17 cellular contexts compared by ENCODE assay signal in the genomic region with DNA sequence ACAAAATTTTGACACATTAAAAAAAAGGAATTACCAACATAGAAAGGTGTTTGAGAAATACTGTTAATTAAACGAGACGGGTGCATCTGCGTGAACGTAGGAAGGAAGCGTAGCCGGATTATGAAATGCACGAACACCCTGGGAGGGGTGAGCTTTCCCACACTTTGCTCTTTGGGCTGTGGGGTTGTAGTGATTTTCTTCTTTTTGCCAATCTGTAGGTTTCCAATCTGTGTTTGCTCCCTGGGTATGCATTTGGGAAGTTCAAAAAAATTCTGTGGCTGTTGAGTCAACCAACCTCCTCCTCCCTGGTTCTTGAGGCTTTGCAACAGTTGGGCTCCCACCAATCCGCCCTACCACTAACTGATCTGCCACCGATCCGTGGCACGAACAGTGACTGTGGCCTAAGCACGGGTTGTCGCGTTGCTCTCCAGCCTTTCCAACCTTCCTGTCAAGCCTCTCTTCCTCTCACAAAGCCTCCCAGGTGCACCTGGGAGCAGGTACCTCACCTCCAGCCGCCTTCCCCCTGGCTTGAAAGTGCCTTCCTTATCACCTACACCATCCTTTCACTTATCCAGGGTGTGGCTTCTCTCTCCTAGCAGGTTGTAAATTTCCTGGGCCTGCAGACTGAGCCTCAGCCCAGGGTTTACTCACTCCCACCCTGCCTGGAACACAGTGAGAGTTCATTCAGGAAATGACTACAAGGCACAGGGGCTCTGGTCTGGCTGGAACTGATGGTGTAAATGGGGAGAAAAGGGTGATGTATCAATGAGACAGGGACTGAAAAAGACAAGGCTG. TPM values are rescaled to one million over a fixed set of nuclear protein-coding genes. Genes with fewer than 3 reads are reported as not detected.
A peak's percentile ranks its signal among the peaks of the same experiment; 100 is the strongest.
DNase-seq lines count a peak whose midpoint lies in the region; ATAC-seq, FAIRE-seq and TF ChIP-seq lines count a peak whose summit lies in the region.
"Had no signal": no experiment of that assay in that cellular context is flagged by ENCODE, and none has a peak within 500 bp of the region (broad histone marks: within the 10 kb centered on the region; RNA-seq: fewer than 3 reads in every experiment).

No MANE protein-coding gene starts in this region.

- H3K36me3 ChIP-seq in K562 (ENCODE audit: control insufficient read depth, insufficient read depth, low read length) (no peaks in the 10 kb centered on the region), mucosa of descending colon (ENCODE audit: low read depth) (no peaks in the 10 kb centered on the region), vagina (no peaks in the 10 kb centered on the region)
- H3K36me3 ChIP-seq: SJCRH30 had no signal

- H2AFZ ChIP-seq in K562 (ENCODE audit: low read depth, low read length), result no peak overlapping the region

- H3K4me3 Mint-ChIP-seq in type B pancreatic cell (no peak overlapping the region), endothelial cell (ENCODE audit: unreplicated experiment) (no peak overlapping the region)

- H3K4me2 ChIP-seq in K562 (ENCODE audit: insufficient read depth, low read length), result no peak overlapping the region

- TF ChIP-seq CTCF in K562 (IDR thresholded peaks at IDR 0.05 in 2 of 3, conservative IDR thresholded peaks at IDR 0.05 in 1 of 3; ENCODE audit: insufficient read depth in 2 of 3, low read depth in 1 of 3, low read length in 3 of 3) (no peak), mucosa of descending colon (IDR thresholded peaks at IDR 0.05) (no peak), type B pancreatic cell (conservative IDR thresholded peaks at IDR 0.05) (no peak), endothelial cell (IDR thresholded peaks at IDR 0.05; ENCODE audit: unreplicated experiment) (no peak), vagina (IDR thresholded peaks at IDR 0.05) (no peak)

- no peak overlapping the region for H3K27ac ChIP-seq in K562 (ENCODE audit: extremely low read depth, low read depth, low read length)
- no peak overlapping the region for H3K27ac ChIP-seq in vagina
- H3K27ac ChIP-seq: C4-2B, SJCRH30 had no signal

- 23% methylated on average over 9 of the region's 15 CpGs for WGBS in K562 (ENCODE audit: insufficient coverage, low coverage, missing lambda C conversion rate)

- in situ Hi-C loops in K562 (cut with MboI), result no loop called here

- peak; percentile 21 for DNase-seq in NOMO-1 treated with DMSO at 0.1 percent for 48 hours (lab: John Stamatoyannopoulos, UW; ENCODE audit: unreplicated experiment)
- no peak for DNase-seq in NOMO-1 treated with dmso at 0.1 percent for 144 hours (lab: John Stamatoyannopoulos, UW; ENCODE audit: unreplicated experiment)
- DNase-seq in K562 (ENCODE audit: extremely low read depth in 1 of 4, low spot score in 3 of 4), result no peak
- DNase-seq in mucosa of descending colon, result peak in 2 of 3 donors; percentile 61 to 62
- DNase-seq in type B pancreatic cell (ENCODE audit: extremely low spot score, unreplicated experiment), result no peak
- DNase-seq in endothelial cell (ENCODE audit: low spot score), result no peak
- DNase-seq in vagina (ENCODE audit: extremely low spot score in 2 of 2), result no peak
- DNase-seq in Right ventricle myocardium superior, result no peak
- DNase-seq: DMS53, NCI-H187 treated with DMSO at 0.1 percent for 48 hours, NCI-H2171 treated with DMSO at 0.1 percent for 48 hours, NCI-H774, SJCRH30 had no signal

- CTCF ChIA-PET in K562 (lab: Yijun Ruan, JAX; ENCODE audit: low intra/inter-chr PET ratio), result no interaction called here

- no peaks in the 10 kb centered on the region for H4K20me1 ChIP-seq in K562 (replicated peaks; ENCODE audit: control insufficient read depth, insufficient read depth, low read length)

- TF ChIP-seq RAD21 in K562 (CRISPR knock-in tag; conservative IDR thresholded peaks at IDR 0.05 in 1 of 2, IDR thresholded peaks at IDR 0.05 in 1 of 2), result no peak

- H3K9me1 ChIP-seq in K562 (ENCODE audit: control insufficient read depth, insufficient read depth, low read length), result no peaks in the 10 kb centered on the region

- no peak for TF ChIP-seq EP300 in K562 (IDR thresholded peaks at IDR 0.05; ENCODE audit: low read length)

- H3K27ac Mint-ChIP-seq in type B pancreatic cell (peak overlapping the region; percentile 33), endothelial cell (ENCODE audit: unreplicated experiment) (no peak overlapping the region)

- H3K27me3 Mint-ChIP-seq in type B pancreatic cell, result no peaks in the 10 kb centered on the region
- peaks cover 8% of the 10 kb centered on the region for H3K27me3 Mint-ChIP-seq in endothelial cell (ENCODE audit: unreplicated experiment)

- intact Hi-C loops in K562 (cut with micrococcal nuclease), result no loop called here
- intact Hi-C loops in mucosa of descending colon (cut with DNase I, micrococcal nuclease), result no loop called here
- intact Hi-C loops in vagina (cut with DNase I), result no loop called here
- intact Hi-C loops in Right ventricle myocardium superior (cut with DNase I), result no loop called here

- H3K4me1 Mint-ChIP-seq in type B pancreatic cell (ENCODE audit: unreplicated experiment), result peaks cover 13% of the 10 kb centered on the region
- H3K4me1 Mint-ChIP-seq in endothelial cell (ENCODE audit: unreplicated experiment), result no peaks in the 10 kb centered on the region

- H3K9me3 ChIP-seq in K562 (replicated peaks; ENCODE audit: control insufficient read depth, insufficient read depth, low read depth, low read length) (no peaks in the 10 kb centered on the region), mucosa of descending colon (no peaks in the 10 kb centered on the region), vagina (no peaks in the 10 kb centered on the region)
- H3K9me3 ChIP-seq: SJCRH30 had no signal

- H3K36me3 Mint-ChIP-seq in type B pancreatic cell (no peaks in the 10 kb centered on the region), endothelial cell (ENCODE audit: low read depth, unreplicated experiment) (no peaks in the 10 kb centered on the region)

- H3K27me3 ChIP-seq in K562 (ENCODE audit: control insufficient read depth in 2 of 2, insufficient read depth in 2 of 2, low read length in 2 of 2), result peaks cover 6 to 16% of the 10 kb centered on the region in 2 experiments; a peak in 4 of 5 replicates
- H3K27me3 ChIP-seq in vagina, result no peaks in the 10 kb centered on the region
- H3K27me3 ChIP-seq: SJCRH30 had no signal

- H3K4me3 ChIP-seq in K562 (no peak overlapping the region), mucosa of descending colon (no peak overlapping the region), vagina (no peak overlapping the region)
- H3K4me3 ChIP-seq: SJCRH30 had no signal

- H3K79me2 ChIP-seq in K562 (ENCODE audit: control insufficient read depth, insufficient read depth, low read length), result no peaks in the 10 kb centered on the region

- no TSS peak for BruUV-seq in K562 (replicated peaks; lab: Mats Ljungman, UMichigan)

- FAIRE-seq in K562 (lab: Jason Lieb, UNC), result peak; percentile 19
- FAIRE-seq: GM12891 had no signal

- no peaks in the 10 kb centered on the region; a peak in 1 of 5 replicates for H3K4me1 ChIP-seq in K562 (replicated peaks in 1 of 2; ENCODE audit: control insufficient read depth in 2 of 2, insufficient read depth in 2 of 2, low read length in 2 of 2)
- no peaks in the 10 kb centered on the region for H3K4me1 ChIP-seq in mucosa of descending colon (ENCODE audit: low read depth)
- peaks cover 22% of the 10 kb centered on the region for H3K4me1 ChIP-seq in vagina
- H3K4me1 ChIP-seq: SJCRH30 had no signal

- no peak for ATAC-seq in K562
- peak; percentile 93 for ATAC-seq in mucosa of descending colon
- no peak for ATAC-seq in Right ventricle myocardium superior (ENCODE audit: poor library complexity)
- ATAC-seq: HCT116 had no signal

- H3K9ac ChIP-seq in K562 (ENCODE audit: insufficient read depth in 1 of 2, low read depth in 2 of 2, low read length in 2 of 2), result peak overlapping the region in 1 of 2 experiments; percentile 45; a peak in 2 of 4 replicates

- TF ChIP-seq POLR2A in K562 (conservative IDR thresholded peaks at IDR 0.05) (no peak), vagina (IDR thresholded peaks at IDR 0.05) (no peak)

- POLR2A ChIA-PET in K562 (lab: Yijun Ruan, JAX), result no interaction called here

- H3K9me3 Mint-ChIP-seq in type B pancreatic cell, result no peaks in the 10 kb centered on the region
- no peaks in the 10 kb centered on the region for H3K9me3 Mint-ChIP-seq in endothelial cell (ENCODE audit: unreplicated experiment)

RNA-seq across cellular contexts. Expression of gene RTN4RL1, which starts 16.6 kb away (rescaled TPM):
- 0.30 TPM in 1 of 2 replicates, not detected in the other for total RNA-seq in K562 (2011; cell fraction: chromatin; rRNA removed; ENCODE audit: low replicate concordance)
- 0.13 and 0.50 TPM in 2 replicates for total RNA-seq in K562 (2011; cell fraction: nucleolus; rRNA removed)
- 0.07 TPM in 1 of 2 replicates, not detected in the other for total RNA-seq in K562 (2011; cell fraction: nucleoplasm; rRNA removed)
- total RNA-seq in K562 (2014; rRNA removed) (0.05 and 0.12 TPM in 2 replicates), K562 (2014; rRNA removed; fragmentation: Illumina TruSeq; extraction: Trizol) (not detected in 2 replicates), K562 (2015; rRNA removed; fragmentation: Illumina TruSeq; extraction: Trizol) (0.04 TPM in 2 replicates), K562 (2021) (0.04 and 0.07 TPM in 2 replicates), mucosa of descending colon (under 1 TPM; 0.14 to 0.47 (median 0.43) TPM), type B pancreatic cell (ENCODE audit: low replicate concordance) (1.7 and 1.9 TPM in 2 replicates), endothelial cell (ENCODE audit: unreplicated experiment) (not detected), vagina (3.7 TPM), Right ventricle myocardium superior (3.4 TPM)
- polyA plus RNA-seq in K562 (2011; rRNA removed) (0.06 and 0.58 TPM in 2 replicates), K562 (2014; fragmentation: Illumina TruSeq; extraction: Trizol) (not detected in 2 replicates), K562 (2014; fragmentation: Nextera tagmentation; extraction: Ambion mirVana) (not detected), K562 (2014; rRNA removed) (not detected in 2 replicates)
- polyA plus RNA-seq in K562 (2011; cell fraction: cytosol; rRNA removed), result 0.25 and 0.58 TPM in 2 replicates
- 0.09 and 0.24 TPM in 2 replicates for polyA plus RNA-seq in K562 (2011; cell fraction: nucleus; rRNA removed)
- polyA plus RNA-seq in K562 (2012), result 0.06 and 0.08 TPM in 2 replicates
- 0.27 TPM in 1 of 2 replicates, not detected in the other for polyA minus RNA-seq in K562 (2011; rRNA and poly(A)+ RNA removed)
- 0.82 TPM in 1 of 2 replicates, not detected in the other for polyA minus RNA-seq in K562 (2011; cell fraction: cytosol; rRNA and poly(A)+ RNA removed)
- polyA minus RNA-seq in K562 (2011; cell fraction: nucleus; rRNA and poly(A)+ RNA removed), result 0.13 and 0.33 TPM in 2 replicates
- total RNA-seq: HT-29 had no signal

RNA-seq across cellular contexts. Expression of gene DPH1, which starts 21.4 kb away (rescaled TPM):
- total RNA-seq in K562 (2011; cell fraction: chromatin; rRNA removed; ENCODE audit: low replicate concordance), result 67.2 and 189 TPM in 2 replicates
- total RNA-seq in K562 (2011; cell fraction: nucleolus; rRNA removed), result 122 and 130 TPM in 2 replicates
- total RNA-seq in K562 (2011; cell fraction: nucleoplasm; rRNA removed), result 90.6 and 92.5 TPM in 2 replicates
- total RNA-seq in K562 (2014; rRNA removed) (30.9 and 34.7 TPM in 2 replicates), K562 (2014; rRNA removed; fragmentation: Illumina TruSeq; extraction: Trizol) (19.3 and 19.7 TPM in 2 replicates), K562 (2015; rRNA removed; fragmentation: Illumina TruSeq; extraction: Trizol) (17.7 and 19.7 TPM in 2 replicates), K562 (2021) (33.0 and 40.6 TPM in 2 replicates), mucosa of descending colon (10 to 100 TPM; 33.1 to 43.7 (median 42.2) TPM), type B pancreatic cell (ENCODE audit: low replicate concordance) (41.5 and 57.1 TPM in 2 replicates), endothelial cell (ENCODE audit: unreplicated experiment) (27.1 TPM), vagina (43.0 TPM), Right ventricle myocardium superior (26.8 TPM)
- polyA plus RNA-seq in K562 (2011; rRNA removed) (20.2 and 39.1 TPM in 2 replicates), K562 (2014; fragmentation: Illumina TruSeq; extraction: Trizol) (28.7 and 31.0 TPM in 2 replicates), K562 (2014; fragmentation: Nextera tagmentation; extraction: Ambion mirVana) (under 1 TPM; 0.42 to 0.94 TPM), K562 (2014; rRNA removed) (30.1 and 30.5 TPM in 2 replicates)
- 35.7 and 48.3 TPM in 2 replicates for polyA plus RNA-seq in K562 (2011; cell fraction: cytosol; rRNA removed)
- 121 and 164 TPM in 2 replicates for polyA plus RNA-seq in K562 (2011; cell fraction: nucleus; rRNA removed)
- polyA plus RNA-seq in K562 (2012), result 23.5 and 23.7 TPM in 2 replicates
- polyA minus RNA-seq in K562 (2011; rRNA and poly(A)+ RNA removed), result 17.2 and 19.4 TPM in 2 replicates
- 27.1 and 28.2 TPM in 2 replicates for polyA minus RNA-seq in K562 (2011; cell fraction: cytosol; rRNA and poly(A)+ RNA removed)
- polyA minus RNA-seq in K562 (2011; cell fraction: nucleus; rRNA and poly(A)+ RNA removed), result 30.3 and 42.9 TPM in 2 replicates

RNA-seq across cellular contexts. Expression of gene OVCA2, which starts 33.3 kb away (rescaled TPM):
- 1.6 and 4.6 TPM in 2 replicates for total RNA-seq in K562 (2011; cell fraction: chromatin; rRNA removed; ENCODE audit: low replicate concordance)
- total RNA-seq in K562 (2011; cell fraction: nucleolus; rRNA removed), result 6.6 and 9.8 TPM in 2 replicates
- 0.69 and 4.2 TPM in 2 replicates for total RNA-seq in K562 (2011; cell fraction: nucleoplasm; rRNA removed)
- 21.6 and 23.7 TPM in 2 replicates for total RNA-seq in K562 (2014; rRNA removed)
- total RNA-seq in K562 (2014; rRNA removed; fragmentation: Illumina TruSeq; extraction: Trizol), result 9.7 and 12.2 TPM in 2 replicates
- 12.2 and 14.1 TPM in 2 replicates for total RNA-seq in K562 (2015; rRNA removed; fragmentation: Illumina TruSeq; extraction: Trizol)
- 15.6 and 21.1 TPM in 2 replicates for total RNA-seq in K562 (2021)
- 14.1 and 17.1 TPM in 2 replicates for polyA plus RNA-seq in K562 (2011; rRNA removed)
- polyA plus RNA-seq in K562 (2011; cell fraction: cytosol; rRNA removed), result 17.7 and 39.3 TPM in 2 replicates
- polyA plus RNA-seq in K562 (2011; cell fraction: nucleus; rRNA removed), result 5.4 and 6.8 TPM in 2 replicates
- 14.6 and 22.6 TPM in 2 replicates for polyA plus RNA-seq in K562 (2012)
- 14.1 and 18.2 TPM in 2 replicates for polyA plus RNA-seq in K562 (2014; fragmentation: Illumina TruSeq; extraction: Trizol)
- 1 to 10 TPM; 3.0 to 3.6 TPM for polyA plus RNA-seq in K562 (2014; fragmentation: Nextera tagmentation; extraction: Ambion mirVana)
- 19.7 and 23.4 TPM in 2 replicates for polyA plus RNA-seq in K562 (2014; rRNA removed)
- 6.3 and 8.5 TPM in 2 replicates for polyA minus RNA-seq in K562 (2011; rRNA and poly(A)+ RNA removed)
- polyA minus RNA-seq in K562 (2011; cell fraction: cytosol; rRNA and poly(A)+ RNA removed), result 7.6 and 8.9 TPM in 2 replicates
- 1.1 and 1.6 TPM in 2 replicates for polyA minus RNA-seq in K562 (2011; cell fraction: nucleus; rRNA and poly(A)+ RNA removed)
- 10 to 100 TPM; 25.3 to 35.5 (median 33.0) TPM for total RNA-seq in mucosa of descending colon
- total RNA-seq in type B pancreatic cell (ENCODE audit: low replicate concordance), result 27.8 and 42.7 TPM in 2 replicates
- 32.7 TPM for total RNA-seq in endothelial cell (ENCODE audit: unreplicated experiment)
- total RNA-seq in vagina, result 24.3 TPM
- 13.7 TPM for total RNA-seq in Right ventricle myocardium superior

RNA-seq across cellular contexts. Expression of gene HIC1, which starts 46.4 kb away (rescaled TPM):
- total RNA-seq in K562 (2011; cell fraction: chromatin; rRNA removed; ENCODE audit: low replicate concordance), result 2.6 and 5.4 TPM in 2 replicates
- total RNA-seq in K562 (2011; cell fraction: nucleolus; rRNA removed), result 4.3 and 6.5 TPM in 2 replicates
- total RNA-seq in K562 (2011; cell fraction: nucleoplasm; rRNA removed), result 2.3 and 2.4 TPM in 2 replicates
- total RNA-seq in K562 (2014; rRNA removed), result 1.9 and 2.8 TPM in 2 replicates
- total RNA-seq in K562 (2014; rRNA removed; fragmentation: Illumina TruSeq; extraction: Trizol), result 0.13 and 0.18 TPM in 2 replicates
- total RNA-seq in K562 (2015; rRNA removed; fragmentation: Illumina TruSeq; extraction: Trizol), result 0.18 and 0.41 TPM in 2 replicates
- total RNA-seq in K562 (2021), result 2.3 and 2.5 TPM in 2 replicates
- 0.53 and 0.64 TPM in 2 replicates for polyA plus RNA-seq in K562 (2011; rRNA removed)
- 0.93 and 4.2 TPM in 2 replicates for polyA plus RNA-seq in K562 (2011; cell fraction: cytosol; rRNA removed)
- polyA plus RNA-seq in K562 (2011; cell fraction: nucleus; rRNA removed), result 2.7 and 7.9 TPM in 2 replicates
- polyA plus RNA-seq in K562 (2012), result 0.80 and 0.95 TPM in 2 replicates
- 0.12 and 0.35 TPM in 2 replicates for polyA plus RNA-seq in K562 (2014; fragmentation: Illumina TruSeq; extraction: Trizol)
- polyA plus RNA-seq in K562 (2014; fragmentation: Nextera tagmentation; extraction: Ambion mirVana), result under 1 TPM; 0.01 to 0.03 TPM
- 1.4 and 2.3 TPM in 2 replicates for polyA plus RNA-seq in K562 (2014; rRNA removed)
- 0.21 and 0.46 TPM in 2 replicates for polyA minus RNA-seq in K562 (2011; rRNA and poly(A)+ RNA removed)
- 1.5 and 2.1 TPM in 2 replicates for polyA minus RNA-seq in K562 (2011; cell fraction: cytosol; rRNA and poly(A)+ RNA removed)
- 2.6 and 2.7 TPM in 2 replicates for polyA minus RNA-seq in K562 (2011; cell fraction: nucleus; rRNA and poly(A)+ RNA removed)
- 10 to 100 TPM in 2 of 3 donors, 1 to 10 TPM in 1; 6.0 to 28.9 (median 13.5) TPM for total RNA-seq in mucosa of descending colon
- total RNA-seq in type B pancreatic cell (ENCODE audit: low replicate concordance), result 3.4 and 21.6 TPM in 2 replicates
- 0.72 TPM for total RNA-seq in endothelial cell (ENCODE audit: unreplicated experiment)
- 33.1 TPM for total RNA-seq in vagina
- 19.3 TPM for total RNA-seq in Right ventricle myocardium superior

Comparison
In these comparisons a context has a peak if more than half of its experiments do, and no peak if none do; other contexts are left out.
1. DNase-seq: peak in NOMO-1 treated with DMSO at 0.1 percent for 48 hours (single experiment) and mucosa of descending colon (2 of 3); none in NOMO-1 treated with dmso at 0.1 percent for 144 hours (single experiment), K562 (0 of 4), type B pancreatic cell (single experiment), endothelial cell (single experiment), vagina (0 of 2) and Right ventricle myocardium superior (single experiment).